ENCODE assay signal across 9 cellular contexts in the genomic region with DNA sequence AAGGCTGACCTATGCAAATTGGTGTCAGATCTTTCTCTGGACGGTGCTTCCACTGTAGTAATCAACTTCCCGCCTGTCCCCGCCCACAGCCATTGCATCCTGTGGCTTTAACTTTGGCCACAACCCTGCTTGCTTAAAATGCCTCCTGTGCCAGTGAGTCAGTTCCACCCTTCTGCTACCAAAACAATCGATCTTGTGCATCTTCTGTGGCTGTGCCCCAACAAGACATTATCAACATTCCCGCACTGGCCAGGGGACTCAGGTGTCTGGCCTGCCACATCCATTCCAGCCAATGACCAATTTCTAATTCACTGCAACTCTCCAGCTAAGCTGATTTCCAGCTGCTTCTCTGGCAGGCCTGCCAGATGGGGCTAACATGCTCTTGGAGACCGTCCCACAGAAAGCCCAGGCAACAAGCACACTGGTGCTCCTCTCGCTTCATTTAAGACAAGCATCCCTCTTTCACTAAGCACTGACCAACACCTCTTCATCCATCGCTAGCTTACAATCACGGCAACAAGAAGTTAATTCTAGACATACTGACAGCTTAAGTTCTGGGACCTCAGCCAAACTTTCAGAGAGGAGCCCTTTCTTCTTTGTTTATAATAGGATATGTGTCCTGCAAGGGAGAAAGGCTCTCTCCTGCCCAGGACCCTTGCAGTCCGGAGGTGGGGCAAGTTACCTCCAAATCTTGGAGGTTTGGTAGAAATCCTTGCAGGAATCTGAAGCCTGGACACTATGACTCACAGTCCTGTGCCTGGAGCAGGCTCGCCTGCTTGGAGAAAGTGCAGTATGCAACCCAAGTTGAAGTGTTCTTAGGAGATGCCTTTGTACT. TPM values are rescaled to one million over a fixed set of nuclear protein-coding genes. Genes with fewer than 3 reads are reported as not detected.
A peak's percentile ranks its signal among the peaks of the same experiment; 100 is the strongest.
DNase-seq lines count a peak whose midpoint lies in the region; ATAC-seq and TF ChIP-seq lines count a peak whose summit lies in the region.
"Had no signal": no experiment of that assay in that cellular context is flagged by ENCODE, and none has a peak within 500 bp of the region (broad histone marks: within the 10 kb centered on the region; RNA-seq: fewer than 3 reads in every experiment).

No MANE protein-coding gene starts in this region.

- DNase-seq in activated naive CD4-positive, alpha-beta T cell treated with anti-CD3 and anti-CD28 coated beads, Interleukin-2, amount 10 ng/mL, durations not matched to agents 7 days and 5 days: no peak
- peak; percentile 65 for DNase-seq in activated CD8-positive, alpha-beta T cell treated with anti-CD3 and anti-CD28 coated beads for 36 hours
- peak; percentile 71 for DNase-seq in left cardiac atrium
- DNase-seq in stimulated activated effector memory CD8-positive, alpha-beta T cell treated with anti-CD3 and anti-CD28 coated beads, Interleukin-12 subunit alpha, Interleukin-12 subunit beta, amount 100 ng/mL, for 72 hours (ENCODE audit: low spot score in 2 of 2): peak; percentile 26 to 67
- no peak for DNase-seq in GM19240 (ENCODE audit: insufficient read length, low spot score)
- no peak for DNase-seq in H9
- DNase-seq: right lobe of liver had no signal

- no peak overlapping the region for H3K4ac ChIP-seq in H9 (ENCODE audit: low read depth, low read length)

- no peak overlapping the region for H2BK12ac ChIP-seq in H9 (ENCODE audit: insufficient read length, low read depth, low read length)

- H3K27me3 ChIP-seq in H9 (ENCODE audit: insufficient read depth, low read length): no peaks in the 10 kb centered on the region
- H3K27me3 ChIP-seq: right lobe of liver had no signal

- H3K18ac ChIP-seq in H9 (ENCODE audit: insufficient read length, low read depth, low read length): no peak overlapping the region

- no peaks in the 10 kb centered on the region for H3K23me2 ChIP-seq in H9 (ENCODE audit: insufficient read length, low read depth, low read length, poor library complexity, severe bottlenecking)

- WGBS in H9 (ENCODE audit: extremely low coverage, insufficient read length, low lambda C conversion rate): no CpG with 5 or more reads among the region's 11 CpGs

- POLR2A ChIA-PET in activated CD8-positive, alpha-beta T cell treated with anti-CD3 and anti-CD28 coated beads for 36 hours (lab: Charles Lee): no interaction called here

- no peaks in the 10 kb centered on the region; the same call in 1 of the 2 replicates for H3K4me1 ChIP-seq in H9 (ENCODE audit: insufficient read depth, low read length)
- H3K4me1 ChIP-seq: right lobe of liver had no signal

- H2BK5ac ChIP-seq in H9 (ENCODE audit: insufficient read length, low read length): no peak overlapping the region

- peaks cover 20% of the 10 kb centered on the region for H3K4me1 Mint-ChIP-seq in activated naive CD4-positive, alpha-beta T cell treated with anti-CD3 and anti-CD28 coated beads, Interleukin-2, amount 50 U/mL, for 24 hours
- peaks cover 10% of the 10 kb centered on the region for H3K4me1 Mint-ChIP-seq in activated naive CD4-positive, alpha-beta T cell treated with anti-CD3 and anti-CD28 coated beads, Interleukin-2, amount 10 ng/mL, durations not matched to agents 7 days and 5 days
- H3K4me1 Mint-ChIP-seq in activated CD8-positive, alpha-beta T cell treated with anti-CD3 and anti-CD28 coated beads for 36 hours (ENCODE audit: low read depth): peaks cover 38% of the 10 kb centered on the region
- peaks cover 47% of the 10 kb centered on the region for H3K4me1 Mint-ChIP-seq in stimulated activated effector memory CD8-positive, alpha-beta T cell treated with anti-CD3 and anti-CD28 coated beads, Interleukin-12 subunit alpha, Interleukin-12 subunit beta, amount 100 ng/mL, for 72 hours
- peaks cover 18 to 30% of the 10 kb centered on the region in 2 experiments for H3K4me1 Mint-ChIP-seq in H9

- H3K4me3 Mint-ChIP-seq in activated naive CD4-positive, alpha-beta T cell treated with anti-CD3 and anti-CD28 coated beads, Interleukin-2, amount 50 U/mL, for 24 hours: no peak overlapping the region
- H3K4me3 Mint-ChIP-seq in activated naive CD4-positive, alpha-beta T cell treated with anti-CD3 and anti-CD28 coated beads, Interleukin-2, amount 10 ng/mL, durations not matched to agents 7 days and 5 days: no peak overlapping the region
- H3K4me3 Mint-ChIP-seq in activated CD8-positive, alpha-beta T cell treated with anti-CD3 and anti-CD28 coated beads for 36 hours: no peak overlapping the region
- H3K4me3 Mint-ChIP-seq in stimulated activated effector memory CD8-positive, alpha-beta T cell treated with anti-CD3 and anti-CD28 coated beads, Interleukin-12 subunit alpha, Interleukin-12 subunit beta, amount 100 ng/mL, for 72 hours: peak overlapping the region; percentile 34
- no peak overlapping the region for H3K4me3 Mint-ChIP-seq in H9

- no peak overlapping the region for H3T11ph ChIP-seq in H9 (ENCODE audit: low read length)

- peak overlapping the region; percentile 65 for H3K27ac Mint-ChIP-seq in activated naive CD4-positive, alpha-beta T cell treated with anti-CD3 and anti-CD28 coated beads, Interleukin-2, amount 50 U/mL, for 24 hours
- H3K27ac Mint-ChIP-seq in activated naive CD4-positive, alpha-beta T cell treated with anti-CD3 and anti-CD28 coated beads, Interleukin-2, amount 10 ng/mL, durations not matched to agents 7 days and 5 days: no peak overlapping the region
- no peak overlapping the region for H3K27ac Mint-ChIP-seq in activated CD8-positive, alpha-beta T cell treated with anti-CD3 and anti-CD28 coated beads for 36 hours
- H3K27ac Mint-ChIP-seq in stimulated activated effector memory CD8-positive, alpha-beta T cell treated with anti-CD3 and anti-CD28 coated beads, Interleukin-12 subunit alpha, Interleukin-12 subunit beta, amount 100 ng/mL, for 72 hours: peak overlapping the region; percentile 23
- H3K27ac Mint-ChIP-seq in H9: no peak overlapping the region

- peaks cover 7% of the 10 kb centered on the region for H3K27me3 Mint-ChIP-seq in activated naive CD4-positive, alpha-beta T cell treated with anti-CD3 and anti-CD28 coated beads, Interleukin-2, amount 50 U/mL, for 24 hours
- peaks cover 35% of the 10 kb centered on the region for H3K27me3 Mint-ChIP-seq in activated naive CD4-positive, alpha-beta T cell treated with anti-CD3 and anti-CD28 coated beads, Interleukin-2, amount 10 ng/mL, durations not matched to agents 7 days and 5 days
- H3K27me3 Mint-ChIP-seq in activated CD8-positive, alpha-beta T cell treated with anti-CD3 and anti-CD28 coated beads for 36 hours: peaks cover 19% of the 10 kb centered on the region
- peaks cover 29% of the 10 kb centered on the region for H3K27me3 Mint-ChIP-seq in H9 (ENCODE audit: low read depth)

- no peaks in the 10 kb centered on the region for H3K79me1 ChIP-seq in H9 (ENCODE audit: insufficient read depth, low read depth, low read length, poor library complexity, severe bottlenecking)

- H2AFZ ChIP-seq in H9 (ENCODE audit: low read length): no peak overlapping the region

- no peak overlapping the region for H2AK5ac ChIP-seq in H9 (ENCODE audit: insufficient read length, low read length)

- H3K23ac ChIP-seq in H9 (ENCODE audit: insufficient read length, low read depth, low read length): no peak overlapping the region

- no peaks in the 10 kb centered on the region for H3K9me3 Mint-ChIP-seq in activated naive CD4-positive, alpha-beta T cell treated with anti-CD3 and anti-CD28 coated beads, Interleukin-2, amount 50 U/mL, for 24 hours
- H3K9me3 Mint-ChIP-seq in activated naive CD4-positive, alpha-beta T cell treated with anti-CD3 and anti-CD28 coated beads, Interleukin-2, amount 10 ng/mL, durations not matched to agents 7 days and 5 days: no peaks in the 10 kb centered on the region
- H3K9me3 Mint-ChIP-seq in activated CD8-positive, alpha-beta T cell treated with anti-CD3 and anti-CD28 coated beads for 36 hours: no peaks in the 10 kb centered on the region
- no peaks in the 10 kb centered on the region for H3K9me3 Mint-ChIP-seq in stimulated activated effector memory CD8-positive, alpha-beta T cell treated with anti-CD3 and anti-CD28 coated beads, Interleukin-12 subunit alpha, Interleukin-12 subunit beta, amount 100 ng/mL, for 72 hours
- no peaks in the 10 kb centered on the region for H3K9me3 Mint-ChIP-seq in H9

- ATAC-seq in activated CD8-positive, alpha-beta T cell treated with anti-CD3 and anti-CD28 coated beads for 36 hours: peak; percentile 38
- ATAC-seq in left cardiac atrium (peak; percentile 44 to 48), GM21723 (IDR thresholded peaks at IDR 0.05; ENCODE audit: unreplicated experiment) (no peak)
- ATAC-seq in stimulated activated effector memory CD8-positive, alpha-beta T cell treated with anti-CD3 and anti-CD28 coated beads, Interleukin-12 subunit alpha, Interleukin-12 subunit beta, amount 100 ng/mL, for 72 hours: peak; percentile 75

- no peak overlapping the region for H4K91ac ChIP-seq in H9 (ENCODE audit: insufficient read length, low read depth, low read length)

- no peak for TF ChIP-seq CTCF in activated CD8-positive, alpha-beta T cell treated with anti-CD3 and anti-CD28 coated beads for 36 hours (IDR thresholded peaks at IDR 0.05)
- TF ChIP-seq CTCF in H9 (conservative IDR thresholded peaks at IDR 0.05): no peak

- no peak overlapping the region for H3K9ac ChIP-seq in H9 (ENCODE audit: extremely low read depth, insufficient read length, low read length)

- H4K20me1 ChIP-seq in H9 (ENCODE audit: control insufficient read depth, insufficient read depth, insufficient read length): no peaks in the 10 kb centered on the region

- H3K56ac ChIP-seq in H9 (ENCODE audit: insufficient read length, low read depth, low read length): no peak overlapping the region

- H3K36me3 Mint-ChIP-seq in activated naive CD4-positive, alpha-beta T cell treated with anti-CD3 and anti-CD28 coated beads, Interleukin-2, amount 50 U/mL, for 24 hours: no peaks in the 10 kb centered on the region
- no peaks in the 10 kb centered on the region for H3K36me3 Mint-ChIP-seq in activated naive CD4-positive, alpha-beta T cell treated with anti-CD3 and anti-CD28 coated beads, Interleukin-2, amount 10 ng/mL, durations not matched to agents 7 days and 5 days
- H3K36me3 Mint-ChIP-seq in activated CD8-positive, alpha-beta T cell treated with anti-CD3 and anti-CD28 coated beads for 36 hours (ENCODE audit: low read depth): no peaks in the 10 kb centered on the region
- no peaks in the 10 kb centered on the region for H3K36me3 Mint-ChIP-seq in stimulated activated effector memory CD8-positive, alpha-beta T cell treated with anti-CD3 and anti-CD28 coated beads, Interleukin-12 subunit alpha, Interleukin-12 subunit beta, amount 100 ng/mL, for 72 hours
- no peaks in the 10 kb centered on the region; a peak in 1 of 7 replicates for H3K36me3 Mint-ChIP-seq in H9 (ENCODE audit: insufficient read depth in 1 of 3, low read depth in 3 of 3)

- no peak overlapping the region; the same call in 1 of the 2 replicates for H3K14ac ChIP-seq in H9 (ENCODE audit: insufficient read depth, low read length)

- no peak overlapping the region for H3K27ac ChIP-seq in H9 (ENCODE audit: insufficient read length, low read depth, low read length)
- H3K27ac ChIP-seq: right lobe of liver had no signal

- H2BK20ac ChIP-seq in H9 (ENCODE audit: low read depth, low read length, poor library complexity, severe bottlenecking): no peak overlapping the region

- no peak overlapping the region for H2BK120ac ChIP-seq in H9 (ENCODE audit: low read depth, low read length, poor library complexity, severe bottlenecking)

- H4K5ac ChIP-seq in H9 (ENCODE audit: insufficient read length, low read depth, low read length): no peak overlapping the region

- H2BK15ac ChIP-seq in H9 (ENCODE audit: low read depth, low read length): no peak overlapping the region

- no peaks in the 10 kb centered on the region for H3K9me3 ChIP-seq in H9 (ENCODE audit: control insufficient read depth, low read depth, low read length)
- H3K9me3 ChIP-seq: right lobe of liver had no signal

- CTCF ChIA-PET in activated naive CD4-positive, alpha-beta T cell treated with anti-CD3 and anti-CD28 coated beads, Interleukin-2, amount 10 ng/mL, durations not matched to agents 7 days and 5 days (lab: Charles Lee): no interaction called here
- CTCF ChIA-PET in activated CD8-positive, alpha-beta T cell treated with anti-CD3 and anti-CD28 coated beads for 36 hours (lab: Charles Lee): interaction anchor here (1.6 kb wide), 1 partner anchor 327 kb away, joined by 4 read pairs; no protein-coding TSS in a partner anchor

- no peak overlapping the region for H3K4me2 ChIP-seq in H9 (ENCODE audit: insufficient read depth, insufficient read length, low read length)

- intact Hi-C loops in activated CD8-positive, alpha-beta T cell treated with anti-CD3 and anti-CD28 coated beads for 36 hours (cut with micrococcal nuclease): no loop called here
- intact Hi-C loops in left cardiac atrium (cut with DNase I): loop anchor here in 1 of 2 donors (5.0 kb wide), 1 partner anchor 58 kb away; no protein-coding TSS in a partner anchor

- H4K8ac ChIP-seq in H9 (replicated peaks; ENCODE audit: insufficient read length, low read depth, low read length): no peak overlapping the region

- no peaks in the 10 kb centered on the region for H3K79me2 ChIP-seq in H9 (ENCODE audit: insufficient read depth, low read length)

RNA-seq across cellular contexts. Expression of a gene that starts 6.7 kb away (rescaled TPM):
- total RNA-seq in activated CD8-positive, alpha-beta T cell treated with anti-CD3 and anti-CD28 coated beads for 36 hours: under 1 TPM in 1 of 2 experiments, not detected in 1; 0.58 TPM
- total RNA-seq in left cardiac atrium: 1 to 10 TPM; 2.3 to 5.4 TPM
- 0.42 and 0.68 TPM in 2 replicates for total RNA-seq in H9 (2021)

Comparison
In these comparisons a context has a peak if more than half of its experiments do, and no peak if none do; other contexts are left out.
1. H3K27ac Mint-ChIP-seq: peak in activated naive CD4-positive, alpha-beta T cell treated with anti-CD3 and anti-CD28 coated beads, Interleukin-2, amount 50 U/mL, for 24 hours (single experiment) and stimulated activated effector memory CD8-positive, alpha-beta T cell treated with anti-CD3 and anti-CD28 coated beads, Interleukin-12 subunit alpha, Interleukin-12 subunit beta, amount 100 ng/mL, for 72 hours (single experiment); none in activated naive CD4-positive, alpha-beta T cell treated with anti-CD3 and anti-CD28 coated beads, Interleukin-2, amount 10 ng/mL, durations not matched to agents 7 days and 5 days (single experiment), activated CD8-positive, alpha-beta T cell treated with anti-CD3 and anti-CD28 coated beads for 36 hours (single experiment) and H9 (0 of 3).
2. DNase-seq: peak in activated CD8-positive, alpha-beta T cell treated with anti-CD3 and anti-CD28 coated beads for 36 hours (single experiment), left cardiac atrium (single experiment) and stimulated activated effector memory CD8-positive, alpha-beta T cell treated with anti-CD3 and anti-CD28 coated beads, Interleukin-12 subunit alpha, Interleukin-12 subunit beta, amount 100 ng/mL, for 72 hours (2 of 2); none in activated naive CD4-positive, alpha-beta T cell treated with anti-CD3 and anti-CD28 coated beads, Interleukin-2, amount 10 ng/mL, durations not matched to agents 7 days and 5 days (single experiment), GM19240 (single experiment) and H9 (single experiment).